In the genomic region with DNA sequence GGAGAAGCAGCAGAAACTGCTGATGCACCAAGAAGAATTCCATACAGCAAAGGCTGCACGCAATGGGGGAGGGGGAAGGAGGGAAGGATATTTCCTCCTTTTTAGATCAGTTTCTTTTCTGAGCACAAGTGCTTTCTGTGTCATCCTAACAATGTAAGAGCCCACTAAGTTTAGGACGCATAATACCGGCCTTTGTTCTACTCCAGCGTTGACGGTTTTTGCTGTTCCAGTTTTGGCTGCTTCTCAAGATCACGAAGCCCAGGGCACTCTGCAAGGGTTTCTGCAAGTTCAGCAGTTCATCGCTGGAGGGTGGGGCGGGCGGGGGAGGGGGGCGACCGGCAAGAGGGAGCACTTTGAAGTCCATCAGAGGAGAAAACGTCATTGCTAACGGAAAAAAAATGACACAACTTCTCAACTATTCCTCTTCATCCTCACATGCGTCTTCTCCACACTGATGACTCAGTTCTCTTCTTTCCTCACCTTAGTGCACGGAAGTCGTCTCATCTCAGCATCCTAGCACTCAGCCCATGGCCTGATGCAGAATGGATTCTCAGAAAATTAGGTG, we compare ENCODE assay signal across 8 cellular contexts. TPM values are rescaled to one million over a fixed set of nuclear protein-coding genes. Genes with fewer than 3 reads are reported as not detected.
A peak's percentile ranks its signal among the peaks of the same experiment; 100 is the strongest.
DNase-seq lines count a peak whose midpoint lies in the region; ATAC-seq and TF ChIP-seq lines count a peak whose summit lies in the region.

No MANE protein-coding gene starts in this region.

- peak overlapping the region; percentile 68 for H3K4me3 ChIP-seq in SK-N-MC
- peak overlapping the region in 3 of 4 donors; percentile 12 to 24 (median 18) for H3K4me3 ChIP-seq in esophagus muscularis mucosa
- H3K4me3 ChIP-seq in transverse colon: peak overlapping the region in 1 of 4 donors; percentile 5

- no peak for TF ChIP-seq CTCF in esophagus muscularis mucosa (IDR thresholded peaks at IDR 0.05)
- no peak for TF ChIP-seq CTCF in transverse colon (IDR thresholded peaks at IDR 0.05)

- H3K27ac ChIP-seq in SK-N-MC: no peak overlapping the region; the same call in 1 of the 2 replicates
- H3K27ac ChIP-seq in esophagus muscularis mucosa (replicated peaks in 1 of 4): no peak overlapping the region
- no peak overlapping the region for H3K27ac ChIP-seq in transverse colon

- no peak for TF ChIP-seq POLR2A in esophagus muscularis mucosa (IDR thresholded peaks at IDR 0.05; ENCODE audit: low read depth)
- TF ChIP-seq POLR2A in transverse colon (IDR thresholded peaks at IDR 0.05): no peak

- intact Hi-C loops in esophagus muscularis mucosa (cut with DNase I): no loop called here
- intact Hi-C loops in transverse colon (cut with DNase I; ENCODE audit: low total_unique reads): no loop called here

- no peak for ATAC-seq in HG02970 (IDR thresholded peaks at IDR 0.05; ENCODE audit: low FRiP score, unreplicated experiment)
- ATAC-seq in SK-N-SH treated with all-trans-retinoic acid at 6 μM for 48 hours: no peak

- no peaks in the 10 kb centered on the region for H3K36me3 ChIP-seq in SK-N-MC (ENCODE audit: insufficient read depth, low read length)
- no peaks in the 10 kb centered on the region for H3K36me3 ChIP-seq in esophagus muscularis mucosa
- no peaks in the 10 kb centered on the region for H3K36me3 ChIP-seq in transverse colon

- WGBS in esophagus muscularis mucosa: 18% methylated on average over 15 of the region's 16 CpGs
- WGBS in transverse colon (ENCODE audit: low coverage in 1 of 2), 2 donors: 11% methylated on average over 16 of the region's 16 CpGs; no CpG with 5 or more reads in 1 of the 2 donors

- in situ Hi-C loops in transverse colon (cut with MboI; ENCODE audit: low pct_ligation_motif_present in 1 of 4, low pct_unique_long_range_greater_than_20kb in 1 of 4, low sequenced_read_pairs in 3 of 4): no loop called here

- TF ChIP-seq EP300 in esophagus muscularis mucosa (IDR thresholded peaks at IDR 0.05) (no peak), transverse colon (IDR thresholded peaks at IDR 0.05; ENCODE audit: low read depth) (no peak)

- H3K9ac ChIP-seq in SK-N-MC (ENCODE audit: insufficient read length): no peak overlapping the region

- no peaks in the 10 kb centered on the region for H3K9me3 ChIP-seq in SK-N-MC (ENCODE audit: low read depth, low read length)
- no peaks in the 10 kb centered on the region for H3K9me3 ChIP-seq in esophagus muscularis mucosa
- no peaks in the 10 kb centered on the region for H3K9me3 ChIP-seq in transverse colon

- peak; percentile 49 for DNase-seq in ELF-1 (ENCODE audit: low read depth, low spot score)
- peak; percentile 10 for DNase-seq in SK-N-MC (ENCODE audit: low read depth, low spot score)
- DNase-seq in esophagus muscularis mucosa (ENCODE audit: extremely low spot score): no peak
- peak; percentile 94 for DNase-seq in pons (ENCODE audit: low spot score)
- DNase-seq in DMS 273 treated with DMSO at 0.1 percent for 48 hours (lab: John Stamatoyannopoulos, UW): no peak
- no peak for DNase-seq in transverse colon

- H3K4me1 ChIP-seq in esophagus muscularis mucosa (peaks cover 0 to 7% (median 6%) of the 10 kb centered on the region in 4 donors), transverse colon (peaks cover 0 to 13% (median 2%) of the 10 kb centered on the region in 4 donors)

- no peaks in the 10 kb centered on the region for H3K27me3 ChIP-seq in esophagus muscularis mucosa
- H3K27me3 ChIP-seq in transverse colon: no peaks in the 10 kb centered on the region

TF ChIP-seq in SK-N-SH treated with all-trans-retinoic acid at 6 μM for 48 hours, 23 proteins besides CTCF, POLR2A, EP300 and RAD21:
- TF ChIP-seq SNAI2 (CRISPR knock-in tag; IDR thresholded peaks at IDR 0.05): no peak

RNA-seq across cellular contexts. Expression of a gene that starts 8.7 kb away (rescaled TPM):
- total RNA-seq in esophagus muscularis mucosa (1 to 10 TPM in 1 of 4 donors, under 1 TPM in 1, not detected in 2; 0.83 to 3.5 TPM), transverse colon (not detected)

Comparison
In these comparisons a context has a peak if more than half of its experiments do, and no peak if none do; other contexts are left out.
1. DNase-seq: peak in ELF-1 (single experiment), SK-N-MC (single experiment) and pons (single experiment); none in esophagus muscularis mucosa (single experiment), DMS 273 treated with DMSO at 0.1 percent for 48 hours (single experiment) and transverse colon (single experiment).